Comparison of ENCODE assay signal across 9 cellular contexts in the genomic region with DNA sequence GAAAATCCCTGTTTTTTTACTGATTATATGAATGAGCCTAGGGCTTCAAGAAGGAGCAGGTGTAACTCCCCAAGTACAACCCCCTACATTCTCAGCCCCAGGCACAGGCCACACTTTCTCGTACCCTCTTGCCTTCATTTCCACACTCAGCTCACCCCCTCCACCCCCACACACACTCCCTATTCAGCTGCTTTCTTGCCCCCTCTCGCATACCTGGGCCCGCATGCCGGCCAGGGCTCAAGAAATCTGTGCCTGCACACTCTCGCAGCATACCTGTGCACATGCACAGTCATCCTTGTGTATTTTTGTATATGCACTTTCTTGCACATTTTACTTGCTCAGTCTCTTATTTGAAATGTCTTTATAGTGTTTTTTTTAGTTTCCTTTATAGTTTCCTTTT. TPM values are rescaled to one million over a fixed set of nuclear protein-coding genes. Genes with fewer than 3 reads are reported as not detected.
DNase-seq lines count a peak whose midpoint lies in the region; ATAC-seq, FAIRE-seq and TF ChIP-seq lines count a peak whose summit lies in the region.
"Had no signal": no experiment of that assay in that cellular context is flagged by ENCODE, and none has a peak within 500 bp of the region (broad histone marks: within the 10 kb centered on the region; RNA-seq: fewer than 3 reads in every experiment).

No MANE protein-coding gene starts in this region.

- intact Hi-C loops in PC-9 (cut with micrococcal nuclease; ENCODE audit: unreplicated experiment) (loop anchor here (10.0 kb wide), 1 partner anchor 588 kb away; no protein-coding TSS in a partner anchor), endothelial cell of umbilical vein (cut with micrococcal nuclease) (loop anchor here (1.0 to 5.0 kb wide), 2 partner anchors 9 to 50 kb away; no protein-coding TSS in a partner anchor), Right ventricle myocardium superior (cut with DNase I) (loop anchor here (10.0 kb wide), 1 partner anchor 122 kb away; a partner anchor contains a TSS)

- H2AFZ ChIP-seq in PC-9 (no peak overlapping the region), endothelial cell of umbilical vein (ENCODE audit: low read depth, low read length) (no peak overlapping the region), neural progenitor cell (replicated peaks) (no peak overlapping the region)

- H3F3A ChIP-seq in PC-9 (ENCODE audit: insufficient read depth, low read depth), result peaks cover 61% of the 10 kb centered on the region
- H3F3A ChIP-seq in neural progenitor cell (ENCODE audit: low read depth), result peaks cover 17% of the 10 kb centered on the region

- H3K4me3 ChIP-seq in BLaER1 (no peak overlapping the region), PC-9 (peak overlapping the region; percentile 97), endothelial cell of umbilical vein (replicated peaks in 1 of 3; ENCODE audit: insufficient read depth in 1 of 3, low read depth in 1 of 3, low read length in 3 of 3) (peak overlapping the region in 1 of 3 experiments; percentile 69), neural progenitor cell (peak overlapping the region; percentile 92)

- H3K4me3 Mint-ChIP-seq in neural progenitor cell, result peak overlapping the region; percentile 97

- DNase-seq in PC-9 (no peak), endothelial cell of umbilical vein (ENCODE audit: low read depth, low spot score) (no peak), neural progenitor cell (ENCODE audit: low spot score) (no peak), middle frontal gyrus (ENCODE audit: extremely low spot score, low spot score) (no peak), Right ventricle myocardium superior (no peak), HPDE6-E6E7 (ENCODE audit: extremely low spot score) (no peak)
- DNase-seq: DND-41 had no signal

- TF ChIP-seq CTCF in PC-9 (conservative IDR thresholded peaks at IDR 0.05), result no peak
- TF ChIP-seq CTCF in endothelial cell of umbilical vein (IDR thresholded peaks at IDR 0.05; ENCODE audit: extremely low read depth in 1 of 2, insufficient read depth in 1 of 2, low read depth in 1 of 2, low read length in 2 of 2), result no peak
- TF ChIP-seq CTCF in neural progenitor cell (IDR thresholded peaks at IDR 0.05), result no peak

- no peak for FAIRE-seq in endothelial cell of umbilical vein (lab: Jason Lieb, UNC)

- H3K27ac ChIP-seq in BLaER1, result no peak overlapping the region
- peak overlapping the region; percentile 38; the same call in 1 of the 2 replicates for H3K27ac ChIP-seq in PC-9
- H3K27ac ChIP-seq in endothelial cell of umbilical vein (ENCODE audit: insufficient read depth, low read depth, low read length), result no peak overlapping the region
- no peak overlapping the region for H3K27ac ChIP-seq in neural progenitor cell

- H3K9me3 Mint-ChIP-seq in neural progenitor cell, result no peaks in the 10 kb centered on the region

- dilution Hi-C loops in endothelial cell of umbilical vein (cut with MboI; ENCODE audit: extremely low pct_ligation_motif_present, low sequenced_read_pairs), result no loop called here

- H3K36me3 ChIP-seq in BLaER1 (no peaks in the 10 kb centered on the region), PC-9 (ENCODE audit: low read depth) (no peaks in the 10 kb centered on the region), endothelial cell of umbilical vein (ENCODE audit: control insufficient read depth in 2 of 2, extremely low read depth in 1 of 2, insufficient read depth in 2 of 2, low read length in 2 of 2) (no peaks in the 10 kb centered on the region), neural progenitor cell (no peaks in the 10 kb centered on the region)

- TF ChIP-seq POLR2A in endothelial cell of umbilical vein (IDR thresholded peaks at IDR 0.05; ENCODE audit: low read depth, low read length), result no peak

- BruUV-seq in PC-9 (replicated peaks; lab: Mats Ljungman, UMichigan) (no TSS peak), endothelial cell of umbilical vein (replicated peaks; lab: Mats Ljungman, UMichigan) (no TSS peak)

- H3K27me3 ChIP-seq in BLaER1 (no peaks in the 10 kb centered on the region), PC-9 (ENCODE audit: insufficient read depth, low read depth) (no peaks in the 10 kb centered on the region), endothelial cell of umbilical vein (ENCODE audit: control insufficient read depth in 2 of 2, insufficient read depth in 2 of 2, low read length in 2 of 2) (no peaks in the 10 kb centered on the region), neural progenitor cell (peaks cover 13% of the 10 kb centered on the region)

- peaks cover 28% of the 10 kb centered on the region for H3K4me1 ChIP-seq in BLaER1
- peaks cover 69% of the 10 kb centered on the region for H3K4me1 ChIP-seq in PC-9 (replicated peaks; ENCODE audit: insufficient read depth)
- H3K4me1 ChIP-seq in endothelial cell of umbilical vein (ENCODE audit: control insufficient read depth, extremely low read depth, insufficient read depth, low read length), result peaks cover 24% of the 10 kb centered on the region
- H3K4me1 ChIP-seq in neural progenitor cell, result peaks cover 15% of the 10 kb centered on the region

- peaks cover 3% of the 10 kb centered on the region for H3K27me3 Mint-ChIP-seq in neural progenitor cell (ENCODE audit: insufficient read depth, low read depth)

- no peaks in the 10 kb centered on the region for H3K9me1 ChIP-seq in endothelial cell of umbilical vein (replicated peaks; ENCODE audit: control insufficient read depth, extremely low read depth, insufficient read depth, low read length)

- H3K27ac Mint-ChIP-seq in neural progenitor cell, result peak overlapping the region; percentile 54

- H4K20me1 ChIP-seq in BLaER1 (peaks cover 61% of the 10 kb centered on the region), PC-9 (ENCODE audit: insufficient read depth) (no peaks in the 10 kb centered on the region), endothelial cell of umbilical vein (replicated peaks; ENCODE audit: control insufficient read depth, extremely low read depth, insufficient read depth, low read length) (no peaks in the 10 kb centered on the region), neural progenitor cell (ENCODE audit: low read depth) (peaks cover 75% of the 10 kb centered on the region)

- peaks cover 64% of the 10 kb centered on the region for H3K79me2 ChIP-seq in PC-9 (ENCODE audit: low read depth)
- peaks cover 60% of the 10 kb centered on the region for H3K79me2 ChIP-seq in endothelial cell of umbilical vein (ENCODE audit: control insufficient read depth, insufficient read depth, low read length)
- H3K79me2 ChIP-seq in neural progenitor cell (ENCODE audit: low read depth), result peaks cover 62% of the 10 kb centered on the region

- CTCF ChIA-PET in PC-9 (lab: Charles Lee) (interaction anchor here (0.7 to 1.1 kb wide), 3 partner anchors 22 to 369 kb away, joined by 3 to 6 read pairs (median 4); no protein-coding TSS in a partner anchor), endothelial cell of umbilical vein (lab: Charles Lee) (interaction anchor here (0.8 to 2.9 kb wide), 5 partner anchors 14 to 306 kb away, joined by 3 to 15 read pairs (median 6); no protein-coding TSS in a partner anchor)

- peaks cover 41% of the 10 kb centered on the region for H3K4me1 Mint-ChIP-seq in neural progenitor cell

- no peaks in the 10 kb centered on the region for H3K9me3 ChIP-seq in BLaER1
- no peaks in the 10 kb centered on the region for H3K9me3 ChIP-seq in PC-9 (ENCODE audit: insufficient read depth, low read depth)
- no peaks in the 10 kb centered on the region for H3K9me3 ChIP-seq in endothelial cell of umbilical vein (replicated peaks; ENCODE audit: control insufficient read depth, insufficient read depth, low read length)
- H3K9me3 ChIP-seq in neural progenitor cell (ENCODE audit: low read depth), result no peaks in the 10 kb centered on the region

- ATAC-seq in Right ventricle myocardium superior (ENCODE audit: poor library complexity) (no peak), HG03139 (IDR thresholded peaks at IDR 0.05; ENCODE audit: unreplicated experiment) (no peak)

- H3K36me3 Mint-ChIP-seq in neural progenitor cell, result peaks cover 7% of the 10 kb centered on the region

- POLR2A ChIA-PET in PC-9 (lab: Charles Lee; ENCODE audit: unreplicated experiment), result interaction anchor here (0.6 kb wide), 2 partner anchors 115 to 406 kb away, joined by 3 to 7 read pairs; no protein-coding TSS in a partner anchor
- POLR2A ChIA-PET in endothelial cell of umbilical vein (lab: Charles Lee), result no interaction called here

- no peaks in the 10 kb centered on the region for H3K9me2 ChIP-seq in PC-9 (ENCODE audit: insufficient read depth)

- H3K4me2 ChIP-seq in BLaER1, result peak overlapping the region; percentile 97
- peak overlapping the region; percentile 94 for H3K4me2 ChIP-seq in PC-9
- peak overlapping the region; percentile 74 for H3K4me2 ChIP-seq in endothelial cell of umbilical vein (ENCODE audit: insufficient read depth, low read length)
- H3K4me2 ChIP-seq in neural progenitor cell, result peak overlapping the region; percentile 100

- H3K9ac ChIP-seq in BLaER1 (no peak overlapping the region), endothelial cell of umbilical vein (replicated peaks; ENCODE audit: extremely low read depth, insufficient read depth, low read length) (no peak overlapping the region), neural progenitor cell (no peak overlapping the region)

TF ChIP-seq in endothelial cell of umbilical vein, 7 proteins besides CTCF, POLR2A, EP300 and RAD21 (continues in another document):
- no peak for TF ChIP-seq EZH2 (IDR thresholded peaks at IDR 0.05; ENCODE audit: borderline replicate concordance, low read depth, low read length, severe bottlenecking)
- no peak for TF ChIP-seq GATA2 (IDR thresholded peaks at IDR 0.05; ENCODE audit: insufficient read depth, insufficient read length, low read depth, low read length)
- TF ChIP-seq JUN (IDR thresholded peaks at IDR 0.05; ENCODE audit: borderline replicate concordance, insufficient read depth, insufficient read length, low read depth), result no peak
- TF ChIP-seq MYC (IDR thresholded peaks at IDR 0.05; ENCODE audit: low read depth, low read length), result no peak
- TF ChIP-seq, protein P1, sequence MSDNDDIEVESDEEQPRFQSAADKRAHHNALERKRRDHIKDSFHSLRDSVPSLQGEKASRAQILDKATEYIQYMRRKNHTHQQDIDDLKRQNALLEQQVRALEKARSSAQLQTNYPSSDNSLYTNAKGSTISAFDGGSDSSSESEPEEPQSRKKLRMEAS (IDR thresholded peaks at IDR 0.05; ENCODE audit: insufficient read depth, insufficient read length), result no peak
- TF ChIP-seq POLR2AphosphoS5 (IDR thresholded peaks at IDR 0.05; ENCODE audit: insufficient read depth, low read depth, low read length), result no peak

RNA-seq across cellular contexts. Expression of a gene that starts 2.0 kb away (rescaled TPM):
- total RNA-seq in PC-9 (2021) (359 and 439 TPM in 2 replicates), endothelial cell of umbilical vein (271 and 338 TPM in 2 replicates), neural progenitor cell (ENCODE audit: low replicate concordance) (71.1 and 119 TPM in 2 replicates), Right ventricle myocardium superior (4.2 TPM)
- 217 and 267 TPM in 2 replicates for polyA plus RNA-seq in endothelial cell of umbilical vein
- polyA plus RNA-seq in endothelial cell of umbilical vein (2011; cell fraction: cytosol; rRNA removed), result 228 and 234 TPM in 2 replicates
- 315 and 338 TPM in 2 replicates for polyA plus RNA-seq in endothelial cell of umbilical vein (2011; cell fraction: nucleus; rRNA removed)
- polyA plus RNA-seq in endothelial cell of umbilical vein (2012), result 215 and 240 TPM in 2 replicates
- 650 and 729 TPM in 2 replicates for polyA minus RNA-seq in endothelial cell of umbilical vein
- polyA minus RNA-seq in endothelial cell of umbilical vein (2011; cell fraction: cytosol; rRNA and poly(A)+ RNA removed), result 57.9 TPM
- polyA minus RNA-seq in endothelial cell of umbilical vein (2011; cell fraction: nucleus; rRNA and poly(A)+ RNA removed), result 193 and 276 TPM in 2 replicates

Comparison
In these comparisons a context has a peak if more than half of its experiments do, and no peak if none do; other contexts are left out.
1. RNA of a gene that starts 2.0 kb away (total RNA-seq): 359 to 439 TPM in PC-9, 271 to 338 TPM in endothelial cell of umbilical vein and 71.1 to 119 TPM in neural progenitor cell; 4.2 TPM in Right ventricle myocardium superior (single experiment); every median in the first group is over 10 times any median in the second.
2. Peak in every context shown above with its lines, with median percentiles within 50 percentile points of each other: H3K4me2 ChIP-seq.